In genomic region chr1:160877221-160877620, GRCh38 we compare ENCODE assay signal across 14 cellular contexts. TPM values are rescaled to one million over a fixed set of nuclear protein-coding genes. Genes with fewer than 3 reads are reported as not detected.
DNase-seq lines count a peak whose midpoint lies in the region; ATAC-seq and TF ChIP-seq lines count a peak whose summit lies in the region.
"Had no signal": no experiment of that assay in that cellular context is flagged by ENCODE, and none has a peak within 500 bp of the region (broad histone marks: within the 10 kb centered on the region; RNA-seq: fewer than 3 reads in every experiment).

No MANE protein-coding gene starts in this region.

- DNase-seq in CD4-positive, alpha-beta T cell, result no peak
- peak; percentile 32 for DNase-seq in foreskin melanocyte
- no peak for DNase-seq in NCI-H128 (lab: John Stamatoyannopoulos, UW; ENCODE audit: unreplicated experiment)
- no peak for DNase-seq in AG08395 (ENCODE audit: low spot score)
- no peak for DNase-seq in aorta
- DNase-seq in NCI-H748 treated with DMSO at 0.1 percent for 48 hours (lab: John Stamatoyannopoulos, UW), result no peak
- DNase-seq: activated effector memory CD4-positive, alpha-beta T cell treated with anti-CD3 and anti-CD28 coated beads, Interleukin-2, amount 50 U/mL, for 16 hours; dorsolateral prefrontal cortex; GOT3; heart left ventricle; NCI-H1048 had no signal

- H3K4me1 ChIP-seq in OCI-LY1 (ENCODE audit: insufficient read depth, low read length, severe bottlenecking), result peaks cover 4% of the 10 kb centered on the region
- no peaks in the 10 kb centered on the region for H3K4me1 ChIP-seq in aorta (ENCODE audit: control insufficient read depth in 1 of 2, insufficient read depth in 2 of 2, low read length in 2 of 2)

- no peak overlapping the region for H2AFZ ChIP-seq in OCI-LY1 (ENCODE audit: low read length)

- no peaks in the 10 kb centered on the region for H3K27me3 Mint-ChIP-seq in CD4-positive, alpha-beta T cell

- H3K9ac ChIP-seq in OCI-LY1 (ENCODE audit: low read length), result no peak overlapping the region

- H3K9me3 Mint-ChIP-seq in CD4-positive, alpha-beta T cell, result no peaks in the 10 kb centered on the region

- TF ChIP-seq CTCF in CD4-positive, alpha-beta T cell (IDR thresholded peaks at IDR 0.05), result peak; percentile 63
- TF ChIP-seq CTCF in GM12874 (IDR thresholded peaks at IDR 0.05; ENCODE audit: insufficient read depth, low read depth, low read length), result peak; percentile 27; the same call in 1 of the 2 replicates
- peak; percentile 60 for TF ChIP-seq CTCF in OCI-LY1 (IDR thresholded peaks at IDR 0.05; ENCODE audit: low read length)

- ATAC-seq in CD4-positive, alpha-beta T cell (ENCODE audit: poor library complexity), result peak; percentile 84
- no peak for ATAC-seq in aorta (ENCODE audit: low FRiP score)
- ATAC-seq: heart left ventricle had no signal

- no peaks in the 10 kb centered on the region for H3K36me3 Mint-ChIP-seq in CD4-positive, alpha-beta T cell (ENCODE audit: low read depth)

- no peaks in the 10 kb centered on the region for H3K9me2 ChIP-seq in OCI-LY1 (ENCODE audit: low read depth, low read length)

- intact Hi-C loops in CD4-positive, alpha-beta T cell (cut with DNase I, micrococcal nuclease), result loop anchor here (1.0 to 5.0 kb wide), 4 partner anchors 42 to 196 kb away; no protein-coding TSS in a partner anchor
- intact Hi-C loops in aorta (cut with DNase I), result no loop called here

- peaks cover 13% of the 10 kb centered on the region for H3K4me1 Mint-ChIP-seq in CD4-positive, alpha-beta T cell (ENCODE audit: low read depth)

- H3K79me2 ChIP-seq in OCI-LY1 (ENCODE audit: insufficient read depth, low read length), result no peaks in the 10 kb centered on the region

- no peak overlapping the region for H3K4me2 ChIP-seq in OCI-LY1 (ENCODE audit: low read length)

- H3K9me3 ChIP-seq in CD4-positive, alpha-beta T cell (ENCODE audit: control insufficient read depth, low read length), result no peaks in the 10 kb centered on the region
- H3K9me3 ChIP-seq in OCI-LY1 (ENCODE audit: low read length) (no peaks in the 10 kb centered on the region), aorta (ENCODE audit: control insufficient read depth, low read length) (no peaks in the 10 kb centered on the region)

- H3K27me3 ChIP-seq in CD4-positive, alpha-beta T cell (ENCODE audit: control insufficient read depth, insufficient read depth, low read length), result no peaks in the 10 kb centered on the region
- H3K27me3 ChIP-seq in OCI-LY1 (ENCODE audit: insufficient read depth, low read length), result peaks cover 7% of the 10 kb centered on the region; the same call in 1 of the 2 replicates
- no peaks in the 10 kb centered on the region for H3K27me3 ChIP-seq in aorta (ENCODE audit: control insufficient read depth in 1 of 2, insufficient read depth in 2 of 2, low read length in 1 of 2)
- H3K27me3 ChIP-seq: heart left ventricle had no signal

- CTCF ChIA-PET in CD4-positive, alpha-beta T cell (lab: Charles Lee), result interaction anchor here (0.8 to 1.6 kb wide), 4 partner anchors 40 to 203 kb away, joined by 3 to 7 read pairs (median 4); no protein-coding TSS in a partner anchor

- no peaks in the 10 kb centered on the region for H4K20me1 ChIP-seq in OCI-LY1 (ENCODE audit: insufficient read depth, low read length)

- POLR2A ChIA-PET in CD4-positive, alpha-beta T cell (lab: Charles Lee), result interaction anchor here (0.6 to 1.9 kb wide), 4 partner anchors 10 to 100 kb away, joined by 3 to 21 read pairs (median 4); no protein-coding TSS in a partner anchor

- H3K27ac Mint-ChIP-seq in CD4-positive, alpha-beta T cell, result no peak overlapping the region

- H3K36me3 ChIP-seq in OCI-LY1 (ENCODE audit: insufficient read depth, low read length) (no peaks in the 10 kb centered on the region), aorta (ENCODE audit: control insufficient read depth in 1 of 2, insufficient read depth in 2 of 2, low read length in 1 of 2) (no peaks in the 10 kb centered on the region)
- H3K36me3 ChIP-seq: heart left ventricle had no signal

- no peak overlapping the region for H3K27ac ChIP-seq in CD4-positive, alpha-beta T cell (ENCODE audit: low read depth, low read length)
- H3K27ac ChIP-seq in OCI-LY1 (ENCODE audit: low read depth, low read length, poor library complexity, severe bottlenecking) (no peak overlapping the region), aorta (ENCODE audit: low read depth in 1 of 2, low read length in 2 of 2) (no peak overlapping the region)
- H3K27ac ChIP-seq: dorsolateral prefrontal cortex, heart left ventricle had no signal

- no peak overlapping the region for H3K4me3 Mint-ChIP-seq in CD4-positive, alpha-beta T cell

- H3F3A ChIP-seq in OCI-LY1 (ENCODE audit: insufficient read depth, low read length), result no peaks in the 10 kb centered on the region

- H3K4me3 ChIP-seq in OCI-LY1 (ENCODE audit: low read depth, low read length, poor library complexity, severe bottlenecking), result no peak overlapping the region
- no peak overlapping the region for H3K4me3 ChIP-seq in aorta (ENCODE audit: low read length in 2 of 2)
- H3K4me3 ChIP-seq: dorsolateral prefrontal cortex, heart left ventricle had no signal

RNA-seq across cellular contexts. Expression of gene ITLN1, which starts 7.8 kb away (rescaled TPM):
- not detected for total RNA-seq in CD4-positive, alpha-beta T cell
- 1 to 10 TPM in 1 of 2 donors, under 1 TPM in 1; 0.78 to 1.8 TPM for total RNA-seq in aorta
- polyA plus RNA-seq in aorta, result 10 to 100 TPM; 58.6 to 72.6 TPM
- total RNA-seq: skeletal muscle tissue had no signal

RNA-seq across cellular contexts. Expression of gene CD244, which starts 14.5 kb away (rescaled TPM):
- total RNA-seq in CD4-positive, alpha-beta T cell, result under 1 TPM; 0.53 to 0.55 TPM
- 1 to 10 TPM in 1 of 2 donors, under 1 TPM in 1; 0.36 to 1.9 TPM for total RNA-seq in aorta
- polyA plus RNA-seq in aorta, result under 1 TPM; 0.26 to 0.75 TPM

Comparison
In these comparisons a context has a peak if more than half of its experiments do, and no peak if none do; other contexts are left out.
1. intact Hi-C loops: an anchor here in CD4-positive, alpha-beta T cell (1.0 to 5.0 kb wide); none called in aorta.